15 cellular contexts compared by ENCODE assay signal in genomic region chr13:40170982-40171381, GRCh38.
A peak's percentile ranks its signal among the peaks of the same experiment; 100 is the strongest.
DNase-seq lines count a peak whose midpoint lies in the region; ATAC-seq and TF ChIP-seq lines count a peak whose summit lies in the region.
"Had no signal": no experiment of that assay in that cellular context is flagged by ENCODE, and none has a peak within 500 bp of the region (broad histone marks: within the 10 kb centered on the region; RNA-seq: fewer than 3 reads in every experiment).

No MANE protein-coding gene starts in this region.

- DNase-seq in activated CD4-positive, alpha-beta T cell treated with anti-CD3 and anti-CD28 coated beads, Interleukin-2, amount 50 U/mL, for 4 hours: peak; percentile 25 to 41
- DNase-seq in activated CD4-positive, alpha-beta T cell treated with anti-CD3 and anti-CD28 coated beads, Interleukin-2, amount 50 U/mL, for 1 hour: no peak
- DNase-seq in RWPE2 (ENCODE audit: low spot score) (no peak), epithelial cell of esophagus (ENCODE audit: low read depth) (peak; percentile 89), HAP-1 (ENCODE audit: low spot score in 2 of 2) (no peak), osteocyte (ENCODE audit: extremely low spot score, unreplicated experiment) (no peak), natural killer cell (no peak)
- DNase-seq in stimulated activated CD4-positive, alpha-beta T cell treated with anti-CD3 and anti-CD28 coated beads, Interleukin-2, amount 100 ng/mL, for 4 hours (ENCODE audit: low read depth): peak; percentile 48
- DNase-seq: NCI-H1092 treated with DMSO at 0.1 percent for 48 hours, NCI-H2171, upper lobe of right lung had no signal

- H3K4me3 Mint-ChIP-seq in osteocyte (ENCODE audit: unreplicated experiment) (no peak overlapping the region), natural killer cell (no peak overlapping the region)
- H3K4me3 Mint-ChIP-seq: brain; CD4-positive, CD25-positive, alpha-beta regulatory T cell had no signal

- ATAC-seq in RWPE2 (ENCODE audit: low read depth) (peak; percentile 25; the same call in 1 of the 3 replicates), natural killer cell (no peak)
- ATAC-seq: upper lobe of right lung had no signal

- H3K27me3 ChIP-seq in RWPE2 (ENCODE audit: insufficient read depth, poor library complexity, severe bottlenecking) (no peaks in the 10 kb centered on the region), HAP-1 (ENCODE audit: low read depth) (no peaks in the 10 kb centered on the region)
- H3K27me3 ChIP-seq: upper lobe of right lung had no signal

- H3K4me1 ChIP-seq in RWPE2 (ENCODE audit: insufficient read depth, poor library complexity, severe bottlenecking) (peaks cover 13% of the 10 kb centered on the region), HAP-1 (no peaks in the 10 kb centered on the region; the same call in 1 of the 2 replicates)
- H3K4me1 ChIP-seq: upper lobe of right lung had no signal

- H3K9me3 Mint-ChIP-seq in osteocyte (ENCODE audit: unreplicated experiment) (no peaks in the 10 kb centered on the region), natural killer cell (no peaks in the 10 kb centered on the region)
- H3K9me3 Mint-ChIP-seq: brain had no signal

- no peak overlapping the region for H3K27ac ChIP-seq in RWPE2 (ENCODE audit: poor library complexity, severe bottlenecking)
- H3K27ac ChIP-seq: RWPE1, upper lobe of right lung, VCaP had no signal

- H3K9me3 ChIP-seq in RWPE2 (ENCODE audit: severe bottlenecking): no peaks in the 10 kb centered on the region
- no peaks in the 10 kb centered on the region for H3K9me3 ChIP-seq in HAP-1
- H3K9me3 ChIP-seq: upper lobe of right lung had no signal

- H3K36me3 Mint-ChIP-seq in osteocyte (ENCODE audit: unreplicated experiment): no peaks in the 10 kb centered on the region
- no peaks in the 10 kb centered on the region for H3K36me3 Mint-ChIP-seq in natural killer cell
- H3K36me3 Mint-ChIP-seq: brain; CD4-positive, CD25-positive, alpha-beta regulatory T cell had no signal

- H3K27ac Mint-ChIP-seq in osteocyte (ENCODE audit: unreplicated experiment) (no peak overlapping the region), natural killer cell (no peak overlapping the region)
- H3K27ac Mint-ChIP-seq: brain; CD4-positive, CD25-positive, alpha-beta regulatory T cell had no signal

- no peak overlapping the region for H3K4me3 ChIP-seq in RWPE2 (ENCODE audit: severe bottlenecking)
- no peak overlapping the region for H3K4me3 ChIP-seq in epithelial cell of esophagus (ENCODE audit: low read length)
- H3K4me3 ChIP-seq in HAP-1: no peak overlapping the region
- H3K4me3 ChIP-seq: upper lobe of right lung had no signal

- H3K27me3 Mint-ChIP-seq in osteocyte (ENCODE audit: unreplicated experiment) (peaks cover 23% of the 10 kb centered on the region), natural killer cell (ENCODE audit: low read depth in 2 of 2) (peaks cover 7 to 57% of the 10 kb centered on the region in 2 donors)

- H3K4me1 Mint-ChIP-seq in osteocyte (ENCODE audit: unreplicated experiment): no peaks in the 10 kb centered on the region
- H3K4me1 Mint-ChIP-seq in natural killer cell: no peaks in the 10 kb centered on the region

- in situ Hi-C loops in HAP-1 (cut with MboI; ENCODE audit: low sequenced_read_pairs): no loop called here

- TF ChIP-seq CTCF in RWPE2 (IDR thresholded peaks at IDR 0.05; ENCODE audit: poor library complexity, severe bottlenecking) (no peak), epithelial cell of esophagus (IDR thresholded peaks at IDR 0.05; ENCODE audit: insufficient read depth, low read depth, low read length, missing control alignments) (peak; percentile 21), osteocyte (IDR thresholded peaks at IDR 0.05) (no peak), natural killer cell (IDR thresholded peaks at IDR 0.05) (no peak)

- intact Hi-C loops in natural killer cell (cut with micrococcal nuclease): no loop called here

- H3K36me3 ChIP-seq in RWPE2 (ENCODE audit: low read depth) (no peaks in the 10 kb centered on the region), HAP-1 (replicated peaks) (no peaks in the 10 kb centered on the region)
- H3K36me3 ChIP-seq: upper lobe of right lung had no signal

Comparison
In these comparisons a context has a peak if more than half of its experiments do, and no peak if none do; other contexts are left out.
1. DNase-seq: peak in activated CD4-positive, alpha-beta T cell treated with anti-CD3 and anti-CD28 coated beads, Interleukin-2, amount 50 U/mL, for 4 hours (2 of 2), epithelial cell of esophagus (single experiment) and stimulated activated CD4-positive, alpha-beta T cell treated with anti-CD3 and anti-CD28 coated beads, Interleukin-2, amount 100 ng/mL, for 4 hours (single experiment); none in activated CD4-positive, alpha-beta T cell treated with anti-CD3 and anti-CD28 coated beads, Interleukin-2, amount 50 U/mL, for 1 hour (single experiment), RWPE2 (single experiment), HAP-1 (0 of 2), osteocyte (single experiment) and natural killer cell (single experiment).